15 cellular contexts compared by ENCODE assay signal in the genomic region with DNA sequence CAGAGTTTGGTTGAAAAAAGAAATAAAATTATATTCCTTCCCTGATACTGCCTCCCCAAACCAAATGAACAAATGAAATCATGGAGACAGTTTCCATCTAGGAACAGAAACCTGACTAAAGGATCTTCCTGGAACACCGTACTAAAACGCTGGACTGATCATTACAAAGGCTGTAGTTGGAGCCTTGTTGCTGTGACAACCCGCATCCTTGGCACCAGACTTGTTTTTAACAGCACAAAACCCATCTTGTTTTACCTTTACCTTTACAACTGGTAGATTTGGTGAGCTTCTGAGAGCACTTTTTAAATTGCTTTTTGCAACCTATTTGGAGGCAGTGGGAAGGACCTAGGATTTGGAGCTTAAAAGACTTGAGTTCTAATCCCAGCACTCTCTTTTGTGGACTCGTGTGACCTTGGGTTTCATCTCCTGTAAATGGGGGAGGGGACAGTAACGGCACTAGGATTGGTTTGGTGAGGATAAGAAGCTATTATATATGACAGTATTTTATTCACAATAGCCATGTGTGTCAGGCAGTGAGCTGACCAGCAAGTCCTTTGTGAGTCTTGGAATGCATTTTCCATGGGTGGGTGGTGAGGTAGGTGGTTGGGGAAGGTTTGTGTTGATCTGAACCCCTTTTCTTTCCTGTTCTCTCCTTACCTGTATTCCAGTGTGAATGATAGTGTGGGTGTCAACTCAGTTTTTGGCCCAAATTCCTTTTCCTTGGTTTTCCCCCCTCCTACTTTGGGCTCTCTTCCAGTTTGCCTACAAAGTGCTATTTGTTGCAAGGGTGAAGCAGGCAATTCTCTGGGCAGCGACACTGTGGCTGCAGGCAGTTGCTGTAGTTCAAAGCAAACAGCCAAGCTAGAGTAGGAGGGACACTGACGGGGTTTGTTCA. TPM values are rescaled to one million over a fixed set of nuclear protein-coding genes. Genes with fewer than 3 reads are reported as not detected.
DNase-seq lines count a peak whose midpoint lies in the region; ATAC-seq and TF ChIP-seq lines count a peak whose summit lies in the region.
"Had no signal": no experiment of that assay in that cellular context is flagged by ENCODE, and none has a peak within 500 bp of the region (broad histone marks: within the 10 kb centered on the region; RNA-seq: fewer than 3 reads in every experiment).

No MANE protein-coding gene starts in this region.

- no peaks in the 10 kb centered on the region for H3K9me3 Mint-ChIP-seq in neural crest cell
- H3K9me3 Mint-ChIP-seq: effector memory CD8-positive, alpha-beta T cell had no signal

- no peaks in the 10 kb centered on the region for H3K27me3 Mint-ChIP-seq in neural crest cell (ENCODE audit: low read depth)
- H3K27me3 Mint-ChIP-seq: effector memory CD8-positive, alpha-beta T cell had no signal

- TF ChIP-seq CTCF in neural crest cell (conservative IDR thresholded peaks at IDR 0.05), result no peak

- no peaks in the 10 kb centered on the region for H3K36me3 Mint-ChIP-seq in neural crest cell (ENCODE audit: low read depth)

- peak; percentile 95 for DNase-seq in Ammon's horn (ENCODE audit: low spot score)
- peak; percentile 10 for DNase-seq in NCI-H2196 (lab: John Stamatoyannopoulos, UW; ENCODE audit: unreplicated experiment)
- DNase-seq in foreskin melanocyte, result peak; percentile 72
- DNase-seq in neural crest cell (ENCODE audit: low read depth, low spot score), result no peak
- DNase-seq in T-helper 2 cell, result no peak
- DNase-seq in HuH-7.5 (ENCODE audit: low spot score), result no peak
- DNase-seq in germinal center (ENCODE audit: low spot score), result no peak
- DNase-seq: activated effector memory CD4-positive, alpha-beta T cell treated with anti-CD3 and anti-CD28 coated beads, Interleukin-2, amount 50 U/mL, for 16 hours; brain microvascular endothelial cell; effector memory CD8-positive, alpha-beta T cell; NCI-H1048; retina; stimulated activated CD8-positive, alpha-beta memory T cell treated with anti-CD3 and anti-CD28 coated beads, Interleukin-4, amount 100 ng/mL, for 48 hours; uterus had no signal

- no peak overlapping the region for H3K27ac Mint-ChIP-seq in neural crest cell (ENCODE audit: unreplicated experiment)

- ATAC-seq in HG03025 (IDR thresholded peaks at IDR 0.05; ENCODE audit: low FRiP score, unreplicated experiment), result no peak
- ATAC-seq: effector memory CD8-positive, alpha-beta T cell had no signal

- H3K4me1 Mint-ChIP-seq in neural crest cell, result peaks cover 75% of the 10 kb centered on the region

- H3K4me3 Mint-ChIP-seq in neural crest cell, result peak overlapping the region; percentile 9
- H3K4me3 Mint-ChIP-seq: effector memory CD8-positive, alpha-beta T cell had no signal

RNA-seq across cellular contexts. Expression of a gene that starts 12.6 kb away (rescaled TPM):
- 41.8 and 44.9 TPM in 2 replicates for total RNA-seq in neural crest cell

Comparison
In these comparisons a context has a peak if more than half of its experiments do, and no peak if none do; other contexts are left out.
1. DNase-seq: peak in Ammon's horn (single experiment), NCI-H2196 (single experiment) and foreskin melanocyte (single experiment); none in neural crest cell (single experiment), T-helper 2 cell (0 of 5), HuH-7.5 (single experiment) and germinal center (single experiment).